In genomic region chr7:117312593-117312992, GRCh38 we compare ENCODE assay signal across 19 cellular contexts. TPM values are rescaled to one million over a fixed set of nuclear protein-coding genes. Genes with fewer than 3 reads are reported as not detected.
DNase-seq lines count a peak whose midpoint lies in the region; ATAC-seq, FAIRE-seq and TF ChIP-seq lines count a peak whose summit lies in the region.
"Had no signal": no experiment of that assay in that cellular context is flagged by ENCODE, and none has a peak within 500 bp of the region (broad histone marks: within the 10 kb centered on the region; RNA-seq: fewer than 3 reads in every experiment).

No MANE protein-coding gene starts in this region.

- H3K79me2 ChIP-seq in HepG2 (ENCODE audit: insufficient read depth, low read length), result no peaks in the 10 kb centered on the region

- H3K9me3 ChIP-seq in liver (ENCODE audit: control insufficient read depth in 4 of 4, low read length in 3 of 4), result no peaks in the 10 kb centered on the region
- no peaks in the 10 kb centered on the region for H3K9me3 ChIP-seq in HepG2 (ENCODE audit: low read length)
- H3K9me3 ChIP-seq: adrenal gland, stomach had no signal

- H3K4me3 ChIP-seq in liver (ENCODE audit: low read depth in 1 of 3, low read length in 3 of 3), result no peak overlapping the region
- no peak overlapping the region for H3K4me3 ChIP-seq in HepG2 (replicated peaks in 1 of 3; ENCODE audit: insufficient read depth in 1 of 3, low read depth in 2 of 3, low read length in 3 of 3)
- H3K4me3 ChIP-seq in fibroblast of the aortic adventitia (ENCODE audit: low read depth, low read length), result no peak overlapping the region
- H3K4me3 ChIP-seq: adrenal gland, stomach had no signal

- no peak overlapping the region for H3K4me2 ChIP-seq in HepG2 (ENCODE audit: low read depth, low read length)

- DNase-seq in HepG2 (ENCODE audit: low spot score), result no peak
- DNase-seq in SW480 (ENCODE audit: low spot score), result peak; percentile 9
- DNase-seq in fibroblast of the aortic adventitia (ENCODE audit: low read depth), result peak; percentile 49
- DNase-seq in mesenteric fat pad (ENCODE audit: low spot score), result no peak
- DNase-seq in activated CD8-positive, alpha-beta memory T cell treated with anti-CD3 and anti-CD28 coated beads, Interleukin-2, amount 50 U/mL, for 48 hours, result no peak
- DNase-seq: activated CD4-positive, alpha-beta T cell treated with anti-CD3 and anti-CD28 coated beads for 4 hours; activated T-cell treated with anti-CD3 and anti-CD28 coated beads, Interleukin-2, amount 50 U/mL, for 24 hours; adrenal gland; immature natural killer cell; mesenchymal stem cell; NCI-H2171; occipital lobe; small intestine; stomach had no signal

- no peaks in the 10 kb centered on the region for H3K36me3 ChIP-seq in liver (ENCODE audit: control insufficient read depth in 4 of 4, insufficient read depth in 3 of 4, low read depth in 1 of 4, low read length in 3 of 4)
- H3K36me3 ChIP-seq in HepG2 (replicated peaks in 1 of 2; ENCODE audit: control insufficient read depth in 1 of 2, insufficient read depth in 2 of 2, low read length in 2 of 2), result no peaks in the 10 kb centered on the region
- H3K36me3 ChIP-seq: adrenal gland, stomach had no signal

- in situ Hi-C loops in HepG2 (cut with HindIII; ENCODE audit: extremely low pct_ligation_motif_present, low pct_unique_long_range_greater_than_20kb), result no loop called here

- H3K4me1 ChIP-seq in liver (ENCODE audit: control insufficient read depth in 4 of 4, insufficient read depth in 4 of 4, low read length in 3 of 4) (peaks cover 0 to 9% (median 2%) of the 10 kb centered on the region in 4 donors), HepG2 (ENCODE audit: insufficient read depth, low read length) (no peaks in the 10 kb centered on the region)
- H3K4me1 ChIP-seq: adrenal gland, stomach had no signal

- TF ChIP-seq RAD21 in liver (IDR thresholded peaks at IDR 0.05), result peak; percentile 29 to 30
- no peak for TF ChIP-seq RAD21 in HepG2 (CRISPR knock-in tag; IDR thresholded peaks at IDR 0.05)

- 78% methylated on average over 1 of the region's 1 CpG for WGBS in liver
- 0% methylated on average over 1 of the region's 1 CpG for WGBS in HepG2 (ENCODE audit: low lambda C conversion rate)

- H3K27ac ChIP-seq in liver (ENCODE audit: low read depth in 1 of 2, low read length in 2 of 2) (no peak overlapping the region), HepG2 (ENCODE audit: extremely low read length, insufficient read depth, low read length) (no peak overlapping the region)
- H3K27ac ChIP-seq: adrenal gland, stomach had no signal

- H2AFZ ChIP-seq in HepG2 (ENCODE audit: low read length), result no peak overlapping the region

- ATAC-seq in HepG2 (no peak), HG03097 (IDR thresholded peaks at IDR 0.05; ENCODE audit: low FRiP score, unreplicated experiment) (no peak), GM18873 (IDR thresholded peaks at IDR 0.05; ENCODE audit: low FRiP score, unreplicated experiment) (no peak)

- TF ChIP-seq POLR2A in HepG2 (IDR thresholded peaks at IDR 0.05; ENCODE audit: insufficient read depth in 1 of 2, low read depth in 2 of 2, low read length in 2 of 2), result no peak

- POLR2A ChIA-PET in HepG2 (lab: Yijun Ruan, JAX), result no interaction called here

- H3K9ac ChIP-seq in liver (ENCODE audit: low read depth in 1 of 2, low read length in 2 of 2) (no peak overlapping the region), HepG2 (ENCODE audit: insufficient read depth, low read depth, low read length) (no peak overlapping the region)

- H4K20me1 ChIP-seq in HepG2 (ENCODE audit: insufficient read depth, low read length), result no peaks in the 10 kb centered on the region

- CTCF ChIA-PET in HepG2 (lab: Yijun Ruan, JAX; ENCODE audit: low intra/inter-chr PET ratio, low total read pairs), result no interaction called here

- intact Hi-C loops in HepG2 (cut with micrococcal nuclease; ENCODE audit: unreplicated experiment), result no loop called here

- no peaks in the 10 kb centered on the region for H3K27me3 ChIP-seq in liver (ENCODE audit: control insufficient read depth in 4 of 4, insufficient read depth in 4 of 4, low read length in 3 of 4)
- H3K27me3 ChIP-seq in HepG2 (ENCODE audit: control insufficient read depth in 1 of 2, insufficient read depth in 2 of 2, low read length in 2 of 2), result peaks cover 0 to 4% of the 10 kb centered on the region in 2 experiments; a peak in 1 of 5 replicates
- H3K27me3 ChIP-seq: adrenal gland, stomach had no signal

- no peak for FAIRE-seq in HepG2 (lab: Jason Lieb, UNC)
- FAIRE-seq: RCC 7860, small intestine had no signal

- TF ChIP-seq EP300 in HepG2 (IDR thresholded peaks at IDR 0.05; ENCODE audit: low read depth in 2 of 2, low read length in 2 of 2) (no peak), HepG2 (CRISPR knock-in tag; IDR thresholded peaks at IDR 0.05; ENCODE audit: borderline replicate concordance) (no peak)

- BruUV-seq in HepG2 (replicated peaks; lab: Mats Ljungman, UMichigan), result no TSS peak

- TF ChIP-seq CTCF in liver (IDR thresholded peaks at IDR 0.05; ENCODE audit: low read depth, low read length, missing input control) (no peak), HepG2 (CRISPR knock-in tag; IDR thresholded peaks at IDR 0.05) (no peak), fibroblast of the aortic adventitia (IDR thresholded peaks at IDR 0.05; ENCODE audit: insufficient read depth, low read length) (peak; percentile 42)

TF ChIP-seq in liver, 16 proteins besides CTCF, POLR2A, EP300 and RAD21 (continues in another document):
- TF ChIP-seq, protein P1, sequence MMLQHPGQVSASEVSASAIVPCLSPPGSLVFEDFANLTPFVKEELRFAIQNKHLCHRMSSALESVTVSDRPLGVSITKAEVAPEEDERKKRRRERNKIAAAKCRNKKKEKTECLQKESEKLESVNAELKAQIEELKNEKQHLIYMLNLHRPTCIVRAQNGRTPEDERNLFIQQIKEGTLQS (IDR thresholded peaks at IDR 0.05), result no peak
- no peak for TF ChIP-seq FOXA1 (IDR thresholded peaks at IDR 0.05)

TF ChIP-seq in HepG2, 621 proteins besides CTCF, POLR2A, EP300 and RAD21:
- TF ChIP-seq RNF2 (conservative IDR thresholded peaks at IDR 0.05; ENCODE audit: low read depth) (no peak), ZNF383 (CRISPR knock-in tag; IDR thresholded peaks at IDR 0.05; ENCODE audit: borderline replicate concordance) (no peak), NR1H2 (CRISPR knock-in tag; IDR thresholded peaks at IDR 0.05; ENCODE audit: borderline replicate concordance, low read depth) (no peak), ZBTB3 (CRISPR knock-in tag; IDR thresholded peaks at IDR 0.05; ENCODE audit: borderline replicate concordance, low read depth) (no peak), SCMH1 (CRISPR knock-in tag; IDR thresholded peaks at IDR 0.05; ENCODE audit: borderline replicate concordance) (no peak), GLI4 (CRISPR knock-in tag; IDR thresholded peaks at IDR 0.05; ENCODE audit: borderline replicate concordance) (no peak)
TF ChIP-seq in HepG2: peak in this region for 0.

RNA-seq across cellular contexts. Expression of gene WNT2, which starts 10.3 kb away (rescaled TPM):
- total RNA-seq in liver (1 to 10 TPM; 1.3 to 2.0 TPM), HepG2 (2016; rRNA removed; fragmentation: Illumina TruSeq; extraction: Trizol) (not detected in 2 replicates), fibroblast of the aortic adventitia (ENCODE audit: low replicate concordance) (1.8 and 9.9 TPM in 2 replicates), mesenteric fat pad (0.45 TPM)
- polyA plus RNA-seq in liver (1 to 10 TPM; 1.1 to 2.0 TPM), HepG2 (2011; rRNA removed) (not detected in 2 replicates)
- not detected in 2 replicates for total RNA-seq in HepG2 (2016; cell fraction: cytosol; rRNA removed; fragmentation: Illumina TruSeq; extraction: Trizol; ENCODE audit: low read depth)
- total RNA-seq in HepG2 (2016; cell fraction: insoluble cytoplasmic fraction; rRNA removed; fragmentation: Illumina TruSeq; extraction: Trizol), result not detected in 2 replicates
- not detected in 2 replicates for total RNA-seq in HepG2 (2016; cell fraction: membrane; rRNA removed; fragmentation: Illumina TruSeq; extraction: Trizol)
- not detected in 2 replicates for total RNA-seq in HepG2 (2016; cell fraction: nucleus; rRNA removed; fragmentation: Illumina TruSeq; extraction: Trizol)
- not detected in 2 replicates for polyA plus RNA-seq in HepG2 (2011; cell fraction: cytosol; rRNA removed)
- polyA plus RNA-seq in HepG2 (2011; cell fraction: nucleus; rRNA removed), result not detected in 2 replicates
- polyA plus RNA-seq in HepG2 (2012), result not detected in 2 replicates
- polyA plus RNA-seq in HepG2 (2016; cell fraction: cytosol; fragmentation: Illumina TruSeq; extraction: Trizol; ENCODE audit: low read depth), result not detected in 2 replicates
- polyA plus RNA-seq in HepG2 (2016; cell fraction: insoluble cytoplasmic fraction; fragmentation: Illumina TruSeq; extraction: Trizol; ENCODE audit: low read depth), result not detected in 2 replicates
- polyA plus RNA-seq in HepG2 (2016; cell fraction: membrane; fragmentation: Illumina TruSeq; extraction: Trizol; ENCODE audit: low read depth), result not detected in 2 replicates
- polyA plus RNA-seq in HepG2 (2016; cell fraction: nucleus; fragmentation: Illumina TruSeq; extraction: Trizol; ENCODE audit: insufficient read depth, low read depth), result not detected in 2 replicates
- polyA minus RNA-seq in HepG2 (2011; rRNA and poly(A)+ RNA removed; ENCODE audit: low replicate concordance), result 0.35 TPM in 1 of 2 replicates, not detected in the other
- not detected in 2 replicates for polyA minus RNA-seq in HepG2 (2011; cell fraction: cytosol; rRNA and poly(A)+ RNA removed)
- not detected in 2 replicates for polyA minus RNA-seq in HepG2 (2011; cell fraction: nucleus; rRNA and poly(A)+ RNA removed)
- total RNA-seq: dermis microvascular lymphatic vessel endothelial cell had no signal
- polyA plus RNA-seq: immature natural killer cell had no signal

Comparison
In these comparisons a context has a peak if more than half of its experiments do, and no peak if none do; other contexts are left out.
1. DNase-seq: peak in SW480 (single experiment) and fibroblast of the aortic adventitia (single experiment); none in HepG2 (single experiment), mesenteric fat pad (single experiment) and activated CD8-positive, alpha-beta memory T cell treated with anti-CD3 and anti-CD28 coated beads, Interleukin-2, amount 50 U/mL, for 48 hours (single experiment).